ENCODE assay signal across 7 cellular contexts in the genomic region with DNA sequence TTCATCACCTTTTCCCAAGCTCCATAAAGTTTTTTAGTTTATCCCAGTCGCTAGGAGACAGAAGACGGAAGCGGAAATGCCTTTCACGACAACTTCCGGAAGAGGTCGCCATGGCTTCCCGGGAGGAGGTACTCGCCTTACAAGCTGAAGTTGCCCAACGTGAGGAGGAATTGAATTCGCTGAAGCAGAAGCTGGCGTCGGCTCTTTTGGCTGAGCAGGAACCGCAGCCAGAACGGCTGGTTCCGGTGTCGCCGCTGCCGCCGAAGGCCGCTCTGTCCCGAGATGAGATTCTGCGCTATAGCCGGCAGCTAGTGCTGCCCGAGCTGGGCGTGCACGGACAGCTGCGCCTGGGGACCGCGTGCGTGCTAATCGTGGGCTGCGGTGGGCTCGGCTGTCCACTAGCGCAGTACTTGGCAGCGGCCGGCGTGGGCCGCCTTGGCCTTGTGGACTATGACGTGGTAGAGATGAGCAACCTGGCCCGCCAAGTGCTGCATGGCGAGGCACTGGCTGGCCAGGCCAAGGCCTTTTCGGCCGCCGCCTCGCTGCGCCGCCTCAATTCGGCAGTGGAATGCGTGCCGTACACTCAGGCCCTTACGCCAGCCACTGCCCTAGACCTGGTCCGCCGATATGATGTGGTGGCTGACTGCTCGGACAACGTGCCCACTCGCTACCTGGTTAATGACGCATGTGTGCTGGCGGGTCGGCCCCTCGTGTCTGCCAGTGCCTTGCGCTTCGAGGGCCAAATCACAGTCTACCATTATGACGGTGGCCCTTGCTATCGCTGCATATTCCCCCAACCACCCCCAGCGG. TPM values are rescaled to one million over a fixed set of nuclear protein-coding genes. Genes with fewer than 3 reads are reported as not detected.
DNase-seq lines count a peak whose midpoint lies in the region; FAIRE-seq and TF ChIP-seq lines count a peak whose summit lies in the region.

A gene with protein sequence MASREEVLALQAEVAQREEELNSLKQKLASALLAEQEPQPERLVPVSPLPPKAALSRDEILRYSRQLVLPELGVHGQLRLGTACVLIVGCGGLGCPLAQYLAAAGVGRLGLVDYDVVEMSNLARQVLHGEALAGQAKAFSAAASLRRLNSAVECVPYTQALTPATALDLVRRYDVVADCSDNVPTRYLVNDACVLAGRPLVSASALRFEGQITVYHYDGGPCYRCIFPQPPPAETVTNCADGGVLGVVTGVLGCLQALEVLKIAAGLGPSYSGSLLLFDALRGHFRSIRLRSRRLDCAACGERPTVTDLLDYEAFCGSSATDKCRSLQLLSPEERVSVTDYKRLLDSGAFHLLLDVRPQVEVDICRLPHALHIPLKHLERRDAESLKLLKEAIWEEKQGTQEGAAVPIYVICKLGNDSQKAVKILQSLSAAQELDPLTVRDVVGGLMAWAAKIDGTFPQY (plus strand): TSS at position 86 of the 810 bp plus-strand sequence. CDS start 25 bp downstream, at position 111.

- no peak for TF ChIP-seq POLR2A in GM12891 (IDR thresholded peaks at IDR 0.05; ENCODE audit: low read depth, low read length)

- TF ChIP-seq CTCF in VCaP (conservative IDR thresholded peaks at IDR 0.05): no peak

- in situ Hi-C loops in T47D (cut with HindIII; ENCODE audit: low pct_unique_long_range_greater_than_20kb, low sequenced_read_pairs): no loop called here

- FAIRE-seq in GM12891 (lab: Jason Lieb, UNC): no peak

- H3K4me3 ChIP-seq in skin epidermis: peak within 1 kb of the TSS; percentile 73 to 95 (median 91)

- peak; percentile 71 for DNase-seq in GM12891 (ENCODE audit: insufficient read length, low spot score)
- peak; percentile 93 for DNase-seq in HCEC 1CT
- peak; percentile 96 for DNase-seq in NAMALWA (ENCODE audit: low spot score)
- DNase-seq in T47D (ENCODE audit: low read depth in 1 of 2, low spot score in 1 of 2): peak; percentile 70 to 96
- peak; percentile 81 for DNase-seq in iPS-NIHi11 (ENCODE audit: low spot score)

- H3K27ac ChIP-seq in VCaP: peak within 1 kb of the TSS; percentile 95
- H3K27ac ChIP-seq in skin epidermis: peak within 1 kb of the TSS; percentile 70 to 98 (median 94)

TF ChIP-seq in GM12891, 5 proteins besides CTCF, POLR2A, EP300 and RAD21:
- TF ChIP-seq POLR2AphosphoS5 (IDR thresholded peaks at IDR 0.05; ENCODE audit: low read depth, low read length): no peak
- no peak for TF ChIP-seq TAF1 (IDR thresholded peaks at IDR 0.05; ENCODE audit: low read depth, low read length)
- TF ChIP-seq SPI1 (IDR thresholded peaks at IDR 0.05; ENCODE audit: low read depth, low read length): no peak
- 0 out of 2 replicates have a peak, but pooled peaks have one; percentile 20 for TF ChIP-seq POU2F2 (IDR thresholded peaks at IDR 0.05; ENCODE audit: low read depth, low read length)
- no peak for TF ChIP-seq PAX5 (IDR thresholded peaks at IDR 0.05; ENCODE audit: insufficient read depth, low read length, severe bottlenecking)

RNA-seq across cellular contexts. Expression of the gene that starts here (rescaled TPM):
- 1.6 TPM for polyA plus RNA-seq in GM12891 (2012; ENCODE audit: low read depth, missing spikeins)

Comparison
In these comparisons a context has a peak if more than half of its experiments do, and no peak if none do; other contexts are left out.
1. Peak in every context shown above with its lines: DNase-seq, H3K4me3 ChIP-seq and H3K27ac ChIP-seq.